In the genomic region with DNA sequence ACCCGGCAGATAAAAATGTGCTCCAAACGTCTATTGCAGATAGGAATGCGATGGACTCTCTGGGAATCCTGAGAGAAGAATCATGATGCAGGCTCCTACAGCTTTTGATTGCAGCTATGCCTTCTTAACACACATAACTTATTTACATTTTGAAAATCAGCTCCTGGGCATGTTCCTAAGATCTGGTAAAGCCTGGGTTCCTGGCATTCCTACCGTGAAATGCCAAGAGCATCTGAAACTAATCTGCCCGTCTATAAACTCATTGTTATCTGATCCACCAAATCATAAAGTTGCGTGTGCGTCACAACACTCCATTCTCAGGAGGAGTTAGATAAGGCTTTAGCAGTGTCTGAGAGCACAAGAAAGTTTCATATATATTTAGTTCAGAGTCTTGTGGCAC, we compare ENCODE assay signal across 14 cellular contexts.
"Had no signal": no experiment of that assay in that cellular context is flagged by ENCODE, and none has a peak within 500 bp of the region (broad histone marks: within the 10 kb centered on the region; RNA-seq: fewer than 3 reads in every experiment).

No MANE protein-coding gene starts in this region.

- ATAC-seq: activated CD4-positive, CD25-positive, alpha-beta regulatory T cell treated with anti-CD3 and anti-CD28 coated beads, Interleukin-2, amount 50 U/mL, for 24 hours; activated naive CD8-positive, alpha-beta T cell treated with anti-CD3 and anti-CD28 coated beads, Interleukin-2, amount 50 U/mL, for 24 hours; lower lobe of right lung had no signal

- H3K9ac ChIP-seq: parathyroid adenoma had no signal

- H3K4me2 ChIP-seq: smooth muscle cell had no signal

- DNase-seq: activated CD4-positive, alpha-beta memory T cell treated with anti-CD3 and anti-CD28 coated beads for 36 hours; activated CD8-positive, alpha-beta memory T cell treated with anti-CD3 and anti-CD28 coated beads, Interleukin-2, amount 50 U/mL, for 4 hours; activated naive CD8-positive, alpha-beta T cell treated with anti-CD3 and anti-CD28 coated beads, Interleukin-2, amount 50 U/mL, for 24 hours; colonic mucosa; effector CD8-positive, alpha-beta T cell; lower lobe of right lung; naive B cell; retina; T-helper 2 cell; thyroid gland; uterus had no signal

- H3K4me3 ChIP-seq: colonic mucosa, lower lobe of right lung, smooth muscle cell, thyroid gland, uterus had no signal

- H3K27me3 ChIP-seq: colonic mucosa, thyroid gland, uterus had no signal

- H3K36me3 ChIP-seq: colonic mucosa, lower lobe of right lung, thyroid gland, uterus had no signal

- H2AFZ ChIP-seq: parathyroid adenoma had no signal

- H3K27ac ChIP-seq: colonic mucosa, lower lobe of right lung, parathyroid adenoma, thyroid gland, uterus had no signal

- H3K79me2 ChIP-seq: parathyroid adenoma had no signal

- H3K4me1 ChIP-seq: colonic mucosa, lower lobe of right lung, parathyroid adenoma, thyroid gland, uterus had no signal

- H3K9me3 ChIP-seq: colonic mucosa, lower lobe of right lung, thyroid gland, uterus had no signal
